Comparison of ENCODE assay signal across 34 cellular contexts in the genomic region with DNA sequence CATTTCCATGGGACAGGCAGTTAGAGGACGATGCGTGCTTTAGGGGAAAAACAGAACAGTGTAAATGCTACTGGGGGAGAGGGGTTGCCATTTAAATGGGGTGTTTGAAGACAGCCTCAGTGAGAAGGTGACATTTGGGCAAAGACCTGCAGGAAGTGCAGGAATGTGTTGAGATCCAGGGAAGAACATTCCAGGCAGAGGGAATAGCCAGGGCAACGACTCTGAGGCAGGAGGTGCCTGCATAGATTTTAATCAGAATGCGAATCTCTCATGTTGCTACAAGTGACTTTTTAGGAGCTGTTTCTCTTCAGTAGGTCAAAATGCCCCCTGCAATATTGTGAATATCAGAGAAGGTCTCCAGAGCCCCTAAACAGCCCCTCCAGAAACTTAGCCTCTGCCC.
"Had no signal": no experiment of that assay in that cellular context is flagged by ENCODE, and none has a peak within 500 bp of the region (broad histone marks: within the 10 kb centered on the region; RNA-seq: fewer than 3 reads in every experiment).

No MANE protein-coding gene starts in this region.

- H3K27me3 Mint-ChIP-seq: activated B cell treated with CpG ODN at 0.5 μM for 24 hours; central memory CD8-positive, alpha-beta T cell had no signal

- H3K9me2 ChIP-seq: SK-N-SH had no signal

- FAIRE-seq: TTC549 had no signal

- H3K4me3 ChIP-seq: cardiac muscle cell, Peyer's patch, SJSA1 had no signal

- ATAC-seq: activated naive CD8-positive, alpha-beta T cell treated with anti-CD3 and anti-CD28 coated beads, Interleukin-2, amount 50 U/mL, for 24 hours; PC-3 had no signal

- DNase-seq: activated B cell treated with CpG ODN at 0.5 μM for 24 hours; activated CD4-positive, alpha-beta memory T cell treated with anti-CD3 and anti-CD28 coated beads for 36 hours; activated CD4-positive, alpha-beta T cell treated with anti-CD3 and anti-CD28 coated beads for 4 hours; activated CD4-positive, alpha-beta T cell treated with anti-CD3 and anti-CD28 coated beads, Interleukin-2, amount 50 U/mL, for 1 hour; activated CD4-positive, CD25-positive, alpha-beta regulatory T cell treated with anti-CD3 and anti-CD28 coated beads, Interleukin-2, amount 50 U/mL, for 72 hours; activated CD8-positive, alpha-beta memory T cell treated with anti-CD3 and anti-CD28 coated beads, Interleukin-2, amount 50 U/mL, for 48 hours; activated effector memory CD4-positive, alpha-beta T cell treated with Interleukin-2 at 50 U/mL for 16 hours; activated naive CD4-positive, alpha-beta T cell treated with anti-CD3 and anti-CD28 coated beads, Interleukin-2, amount 10 ng/mL, durations not matched to agents 7 days and 5 days; activated naive CD8-positive, alpha-beta T cell treated with anti-CD3 and anti-CD28 coated beads, Interleukin-2, amount 50 U/mL, for 24 hours; activated T-cell treated with anti-CD3 and anti-CD28 coated beads, Interleukin-2, amount 50 U/mL, for 48 hours; amniotic stem cell; aorta; brain microvascular endothelial cell; NCI-H1092 treated with DMSO at 0.1 percent for 48 hours; NCI-H1417; NCI-H146; NCI-H187; NCI-H2029 treated with DMSO at 0.1 percent for 48 hours; NCI-H226; NCI-H526; NCI-H748 treated with DMSO at 0.1 percent for 48 hours; NK-92 treated with Interleukin-12 subunit alpha and Interleukin-12 subunit beta, amount 100 ng/mL, for 24 hours; PC-3; Peyer's patch; RPMI8226; SHP77 treated with DMSO at 0.1 percent for 48 hours; SK-N-SH had no signal

- H3K4me1 Mint-ChIP-seq: central memory CD8-positive, alpha-beta T cell had no signal

- H3K4me2 ChIP-seq: SK-N-SH had no signal

- H3K9me3 Mint-ChIP-seq: activated B cell treated with CpG ODN at 0.5 μM for 24 hours; activated CD4-positive, alpha-beta memory T cell treated with anti-CD3 and anti-CD28 coated beads for 36 hours; activated naive CD4-positive, alpha-beta T cell treated with anti-CD3 and anti-CD28 coated beads, Interleukin-2, amount 10 ng/mL, durations not matched to agents 7 days and 5 days; activated naive CD8-positive, alpha-beta T cell treated with anti-CD3 and anti-CD28 coated beads, Interleukin-2, amount 50 U/mL, for 24 hours; central memory CD8-positive, alpha-beta T cell; T-helper 1 cell treated with Interleukin-12 subunit alpha and Interleukin-12 subunit beta and Interleukin-4 antibody, amounts not matched to agents 30 μg/mL and 1 μg/mL, for 36 hours; T-helper 2 cell treated with Interferon-gamma antibody and Interleukin-4, amounts not matched to agents 5 μg/mL and 100 μg/mL, for 36 hours had no signal

- H3K36me3 ChIP-seq: brain microvascular endothelial cell, cardiac muscle cell, Peyer's patch, SJSA1 had no signal

- H3K9ac ChIP-seq: SK-N-SH had no signal

- H3K27me3 ChIP-seq: brain microvascular endothelial cell, cardiac muscle cell, Peyer's patch, SJSA1 had no signal

- H3K36me3 Mint-ChIP-seq: activated CD4-positive, alpha-beta memory T cell treated with anti-CD3 and anti-CD28 coated beads for 36 hours; activated naive CD4-positive, alpha-beta T cell treated with anti-CD3 and anti-CD28 coated beads, Interleukin-2, amount 10 ng/mL, durations not matched to agents 7 days and 5 days; activated naive CD8-positive, alpha-beta T cell had no signal

- H3K9me3 ChIP-seq: Peyer's patch, SJSA1, SK-N-SH had no signal

- H3K27ac ChIP-seq: brain microvascular endothelial cell, cardiac muscle cell, Peyer's patch, SJSA1 had no signal

- H3K27ac Mint-ChIP-seq: activated B cell treated with CpG ODN at 0.5 μM for 24 hours; activated CD4-positive, alpha-beta memory T cell treated with anti-CD3 and anti-CD28 coated beads for 36 hours; activated naive CD4-positive, alpha-beta T cell treated with anti-CD3 and anti-CD28 coated beads, Interleukin-2, amount 10 ng/mL, durations not matched to agents 7 days and 5 days; activated naive CD8-positive, alpha-beta T cell; activated naive CD8-positive, alpha-beta T cell treated with anti-CD3 and anti-CD28 coated beads, Interleukin-2, amount 50 U/mL, for 24 hours; T-helper 1 cell treated with Interleukin-12 subunit alpha and Interleukin-12 subunit beta and Interleukin-4 antibody, amounts not matched to agents 30 μg/mL and 1 μg/mL, for 36 hours; T-helper 2 cell treated with Interferon-gamma antibody and Interleukin-4, amounts not matched to agents 5 μg/mL and 100 μg/mL, for 36 hours had no signal

- H3K4me3 Mint-ChIP-seq: activated B cell treated with CpG ODN at 0.5 μM for 24 hours; activated CD4-positive, alpha-beta memory T cell treated with anti-CD3 and anti-CD28 coated beads for 36 hours; activated naive CD4-positive, alpha-beta T cell treated with anti-CD3 and anti-CD28 coated beads, Interleukin-2, amount 10 ng/mL, durations not matched to agents 7 days and 5 days; activated naive CD8-positive, alpha-beta T cell; activated naive CD8-positive, alpha-beta T cell treated with anti-CD3 and anti-CD28 coated beads, Interleukin-2, amount 50 U/mL, for 24 hours; central memory CD8-positive, alpha-beta T cell; T-helper 1 cell treated with Interleukin-12 subunit alpha and Interleukin-12 subunit beta and Interleukin-4 antibody, amounts not matched to agents 30 μg/mL and 1 μg/mL, for 36 hours; T-helper 2 cell treated with Interferon-gamma antibody and Interleukin-4, amounts not matched to agents 5 μg/mL and 100 μg/mL, for 36 hours had no signal
